Comparison of ENCODE assay signal across 8 cellular contexts in genomic region chr19:6279931-6280591, GRCh38. TPM values are rescaled to one million over a fixed set of nuclear protein-coding genes. Genes with fewer than 3 reads are reported as not detected.
A peak's percentile ranks its signal among the peaks of the same experiment; 100 is the strongest.
DNase-seq lines count a peak whose midpoint lies in the region; ATAC-seq, FAIRE-seq and TF ChIP-seq lines count a peak whose summit lies in the region.

TSS of gene MLLT1 (minus strand) at chr19:6279975. CDS start at chr19:6279784, 191 bp downstream.

- H3K27me3 ChIP-seq in BJ (ENCODE audit: control insufficient read depth, insufficient read depth, low read length): no peaks in the 10 kb centered on the region

- H3K27ac ChIP-seq in coronary artery: peak within 1 kb of the TSS; percentile 79 to 92

- TF ChIP-seq CTCF in BJ (IDR thresholded peaks at IDR 0.05; ENCODE audit: insufficient read depth, low read depth, low read length) (peak; percentile 54), coronary artery (IDR thresholded peaks at IDR 0.05) (peak; percentile 83)

- peak; percentile 94 for ATAC-seq in HG03460 (IDR thresholded peaks at IDR 0.05; ENCODE audit: unreplicated experiment)
- peak; percentile 95 for ATAC-seq in left lobe of liver

- peaks cover 34% of the 10 kb centered on the region for H3K4me1 Mint-ChIP-seq in activated CD4-positive, alpha-beta T cell treated with anti-CD3 and anti-CD28 coated beads, Interleukin-2, amount 10 ng/mL, durations not matched to agents 7 days and 5 days

- CTCF ChIA-PET in BJ (lab: Yijun Ruan, JAX): interaction anchor here (1.5 kb wide), 1 partner anchor 8 kb away, joined by 3 read pairs; no protein-coding TSS in a partner anchor
- CTCF ChIA-PET in activated CD4-positive, alpha-beta T cell treated with anti-CD3 and anti-CD28 coated beads, Interleukin-2, amount 10 ng/mL, durations not matched to agents 7 days and 5 days (lab: Charles Lee): no interaction called here

- FAIRE-seq in GM19239 (lab: Jason Lieb, UNC): peak; percentile 92

- POLR2A ChIA-PET in BJ (lab: Charles Lee): no interaction called here
- POLR2A ChIA-PET in activated CD4-positive, alpha-beta T cell treated with anti-CD3 and anti-CD28 coated beads, Interleukin-2, amount 10 ng/mL, durations not matched to agents 7 days and 5 days (lab: Charles Lee): no interaction called here

- H3K4me3 Mint-ChIP-seq in activated CD4-positive, alpha-beta T cell treated with anti-CD3 and anti-CD28 coated beads, Interleukin-2, amount 10 ng/mL, durations not matched to agents 7 days and 5 days: peak within 1 kb of the TSS; percentile 90

- peaks cover 1% of the 10 kb centered on the region for H3K9me3 Mint-ChIP-seq in activated CD4-positive, alpha-beta T cell treated with anti-CD3 and anti-CD28 coated beads, Interleukin-2, amount 10 ng/mL, durations not matched to agents 7 days and 5 days

- peaks cover 6% of the 10 kb centered on the region for H3K27me3 Mint-ChIP-seq in activated CD4-positive, alpha-beta T cell treated with anti-CD3 and anti-CD28 coated beads, Interleukin-2, amount 10 ng/mL, durations not matched to agents 7 days and 5 days

- H3K36me3 Mint-ChIP-seq in activated CD4-positive, alpha-beta T cell treated with anti-CD3 and anti-CD28 coated beads, Interleukin-2, amount 10 ng/mL, durations not matched to agents 7 days and 5 days (ENCODE audit: low read depth): peaks cover 3% of the 10 kb centered on the region

- peak; percentile 74 for DNase-seq in BJ (ENCODE audit: low read depth)
- peak; percentile 100 for DNase-seq in GM19239 (ENCODE audit: insufficient read length, low spot score)
- DNase-seq in NCI-H69 (lab: John Stamatoyannopoulos, UW): peak; percentile 99
- DNase-seq in activated CD4-positive, alpha-beta T cell treated with anti-CD3 and anti-CD28 coated beads, Interleukin-2, amount 10 ng/mL, durations not matched to agents 7 days and 5 days: peak; percentile 95
- DNase-seq in coronary artery (ENCODE audit: low spot score): peak; percentile 97
- DNase-seq in left lobe of liver (ENCODE audit: low spot score): peak; percentile 99
- peak; percentile 97 to 98 for DNase-seq in stimulated activated CD4-positive, alpha-beta T cell treated with anti-CD3 and anti-CD28 coated beads, Interleukin-2, amount 100 ng/mL, for 24 hours

- H3K36me3 ChIP-seq in BJ (ENCODE audit: control insufficient read depth, insufficient read depth, low read length): no peaks in the 10 kb centered on the region; the same call in 1 of the 2 replicates

- peak within 1 kb of the TSS; percentile 88 for H3K4me3 ChIP-seq in BJ (ENCODE audit: low read depth, low read length)
- H3K4me3 ChIP-seq in coronary artery: peak within 1 kb of the TSS; percentile 94

- peak within 1 kb of the TSS; percentile 90 for H3K27ac Mint-ChIP-seq in activated CD4-positive, alpha-beta T cell treated with anti-CD3 and anti-CD28 coated beads, Interleukin-2, amount 10 ng/mL, durations not matched to agents 7 days and 5 days

RNA-seq across cellular contexts. Expression of gene MLLT1, which starts in this region (rescaled TPM):
- 19.0 and 28.1 TPM in 2 replicates for polyA plus RNA-seq in BJ (2011; rRNA removed)
- 25.7 and 27.5 TPM in 2 replicates for polyA minus RNA-seq in BJ (2011; rRNA and poly(A)+ RNA removed)
- 10 to 100 TPM; 38.4 to 46.5 TPM for total RNA-seq in activated CD4-positive, alpha-beta T cell treated with anti-CD3 and anti-CD28 coated beads, Interleukin-2, amount 10 ng/mL, durations not matched to agents 7 days and 5 days
- 21.8 TPM for total RNA-seq in left lobe of liver

Comparison
In these comparisons a context has a peak if more than half of its experiments do, and no peak if none do; other contexts are left out.
1. Peak in every context shown above with its lines: DNase-seq, ATAC-seq, H3K4me3 ChIP-seq and H3K27ac ChIP-seq.